In genomic region chr20:25372584-25373336, GRCh38 we compare ENCODE assay signal across 13 cellular contexts. TPM values are rescaled to one million over a fixed set of nuclear protein-coding genes. Genes with fewer than 3 reads are reported as not detected.
DNase-seq lines count a peak whose midpoint lies in the region; ATAC-seq, FAIRE-seq and TF ChIP-seq lines count a peak whose summit lies in the region.
"Had no signal": no experiment of that assay in that cellular context is flagged by ENCODE, and none has a peak within 500 bp of the region (broad histone marks: within the 10 kb centered on the region; RNA-seq: fewer than 3 reads in every experiment).

No MANE protein-coding gene starts in this region.

- no peak overlapping the region for H3K27ac ChIP-seq in endothelial cell of umbilical vein (ENCODE audit: insufficient read depth, low read depth, low read length)
- H3K27ac ChIP-seq: ovary, uterus had no signal

- intact Hi-C loops in endothelial cell of umbilical vein (cut with micrococcal nuclease), result no loop called here

- H3K4me1 Mint-ChIP-seq in stimulated activated effector memory CD8-positive, alpha-beta T cell treated with anti-CD3 and anti-CD28 coated beads, Interleukin-12 subunit alpha, Interleukin-12 subunit beta, amount 100 ng/mL, for 72 hours, result peaks cover 29% of the 10 kb centered on the region

- peaks cover 0 to 2% of the 10 kb centered on the region in 2 donors for H3K9me3 Mint-ChIP-seq in activated naive CD4-positive, alpha-beta T cell treated with anti-CD3 and anti-CD28 coated beads, Interleukin-2, amount 50 U/mL, for 72 hours
- H3K9me3 Mint-ChIP-seq in stimulated activated effector memory CD8-positive, alpha-beta T cell treated with anti-CD3 and anti-CD28 coated beads, Interleukin-12 subunit alpha, Interleukin-12 subunit beta, amount 100 ng/mL, for 72 hours, result no peaks in the 10 kb centered on the region

- no peaks in the 10 kb centered on the region for H3K27me3 ChIP-seq in endothelial cell of umbilical vein (ENCODE audit: control insufficient read depth in 2 of 2, insufficient read depth in 2 of 2, low read length in 2 of 2)
- H3K27me3 ChIP-seq: ovary, uterus had no signal

- DNase-seq in activated naive CD4-positive, alpha-beta T cell treated with anti-CD3 and anti-CD28 coated beads, Interleukin-2, amount 50 U/mL, for 72 hours (ENCODE audit: low spot score in 2 of 2), result no peak
- DNase-seq in activated naive CD4-positive, alpha-beta T cell treated with Interleukin-2 at 50 U/mL for 16 hours, result no peak
- DNase-seq in NCI-H226 (peak; percentile 92), endothelial cell of umbilical vein (ENCODE audit: low read depth, low spot score) (no peak), NCI-H1694 treated with DMSO at 0.1 percent for 48 hours (lab: John Stamatoyannopoulos, UW) (no peak), ureter (ENCODE audit: low spot score) (no peak), COLO668 (lab: John Stamatoyannopoulos, UW; ENCODE audit: unreplicated experiment) (no peak)
- no peak for DNase-seq in stimulated activated effector memory CD8-positive, alpha-beta T cell treated with anti-CD3 and anti-CD28 coated beads, Interleukin-12 subunit alpha, Interleukin-12 subunit beta, amount 100 ng/mL, for 72 hours (ENCODE audit: low spot score in 2 of 2)
- DNase-seq: activated effector memory CD4-positive, alpha-beta T cell treated with Interleukin-2 at 50 U/mL for 16 hours; C1 segment of cervical spinal cord; Karpas-422; ovary; uterus had no signal

- no peaks in the 10 kb centered on the region for H3K9me3 ChIP-seq in endothelial cell of umbilical vein (replicated peaks; ENCODE audit: control insufficient read depth, insufficient read depth, low read length)
- H3K9me3 ChIP-seq: ovary, uterus had no signal

- no peak overlapping the region for H3K4me2 ChIP-seq in endothelial cell of umbilical vein (ENCODE audit: insufficient read depth, low read length)

- no peaks in the 10 kb centered on the region for H3K9me1 ChIP-seq in endothelial cell of umbilical vein (replicated peaks; ENCODE audit: control insufficient read depth, extremely low read depth, insufficient read depth, low read length)

- no TSS peak for BruUV-seq in endothelial cell of umbilical vein (replicated peaks; lab: Mats Ljungman, UMichigan)

- H3K36me3 ChIP-seq in endothelial cell of umbilical vein (ENCODE audit: control insufficient read depth in 2 of 2, extremely low read depth in 1 of 2, insufficient read depth in 2 of 2, low read length in 2 of 2), result no peaks in the 10 kb centered on the region
- H3K36me3 ChIP-seq: ovary, uterus had no signal

- dilution Hi-C loops in endothelial cell of umbilical vein (cut with MboI; ENCODE audit: extremely low pct_ligation_motif_present, low sequenced_read_pairs), result no loop called here

- H3K9ac ChIP-seq in endothelial cell of umbilical vein (replicated peaks; ENCODE audit: extremely low read depth, insufficient read depth, low read length), result no peak overlapping the region

- peaks cover 11% of the 10 kb centered on the region for H3K79me2 ChIP-seq in endothelial cell of umbilical vein (ENCODE audit: control insufficient read depth, insufficient read depth, low read length)

- H3K36me3 Mint-ChIP-seq in activated naive CD4-positive, alpha-beta T cell treated with anti-CD3 and anti-CD28 coated beads, Interleukin-2, amount 50 U/mL, for 72 hours, result peaks cover 9% of the 10 kb centered on the region in 2 donors
- no peaks in the 10 kb centered on the region for H3K36me3 Mint-ChIP-seq in stimulated activated effector memory CD8-positive, alpha-beta T cell treated with anti-CD3 and anti-CD28 coated beads, Interleukin-12 subunit alpha, Interleukin-12 subunit beta, amount 100 ng/mL, for 72 hours

- no peak overlapping the region for H3K27ac Mint-ChIP-seq in activated naive CD4-positive, alpha-beta T cell treated with anti-CD3 and anti-CD28 coated beads, Interleukin-2, amount 50 U/mL, for 72 hours
- no peak overlapping the region for H3K27ac Mint-ChIP-seq in stimulated activated effector memory CD8-positive, alpha-beta T cell treated with anti-CD3 and anti-CD28 coated beads, Interleukin-12 subunit alpha, Interleukin-12 subunit beta, amount 100 ng/mL, for 72 hours

- ATAC-seq in activated naive CD4-positive, alpha-beta T cell treated with anti-CD3 and anti-CD28 coated beads, Interleukin-2, amount 50 U/mL, for 72 hours, result peak; percentile 93
- peak; percentile 99 for ATAC-seq in stimulated activated effector memory CD8-positive, alpha-beta T cell treated with anti-CD3 and anti-CD28 coated beads, Interleukin-12 subunit alpha, Interleukin-12 subunit beta, amount 100 ng/mL, for 72 hours

- FAIRE-seq in endothelial cell of umbilical vein (lab: Jason Lieb, UNC), result no peak

- TF ChIP-seq CTCF in endothelial cell of umbilical vein (IDR thresholded peaks at IDR 0.05; ENCODE audit: extremely low read depth in 1 of 2, insufficient read depth in 1 of 2, low read depth in 1 of 2, low read length in 2 of 2), result no peak

- no peak overlapping the region for H3K4me3 Mint-ChIP-seq in stimulated activated effector memory CD8-positive, alpha-beta T cell treated with anti-CD3 and anti-CD28 coated beads, Interleukin-12 subunit alpha, Interleukin-12 subunit beta, amount 100 ng/mL, for 72 hours

- H4K20me1 ChIP-seq in endothelial cell of umbilical vein (replicated peaks; ENCODE audit: control insufficient read depth, extremely low read depth, insufficient read depth, low read length), result no peaks in the 10 kb centered on the region

- no peak overlapping the region for H3K4me3 ChIP-seq in endothelial cell of umbilical vein (replicated peaks in 1 of 3; ENCODE audit: insufficient read depth in 1 of 3, low read depth in 1 of 3, low read length in 3 of 3)
- H3K4me3 ChIP-seq: ovary, uterus had no signal

- CTCF ChIA-PET in endothelial cell of umbilical vein (lab: Charles Lee), result interaction anchor here (0.8 kb wide), 1 partner anchor 12 kb away, joined by 4 read pairs; no protein-coding TSS in a partner anchor

- no peaks in the 10 kb centered on the region for H3K4me1 ChIP-seq in endothelial cell of umbilical vein (ENCODE audit: control insufficient read depth, extremely low read depth, insufficient read depth, low read length)
- H3K4me1 ChIP-seq: uterus had no signal

- TF ChIP-seq POLR2A in endothelial cell of umbilical vein (IDR thresholded peaks at IDR 0.05; ENCODE audit: low read depth, low read length), result no peak

- H2AFZ ChIP-seq in endothelial cell of umbilical vein (ENCODE audit: low read depth, low read length), result no peak overlapping the region

- POLR2A ChIA-PET in endothelial cell of umbilical vein (lab: Charles Lee), result no interaction called here

TF ChIP-seq in endothelial cell of umbilical vein, 7 proteins besides CTCF, POLR2A, EP300 and RAD21:
- TF ChIP-seq POLR2AphosphoS5 (IDR thresholded peaks at IDR 0.05; ENCODE audit: insufficient read depth, low read depth, low read length) (no peak), FOS (IDR thresholded peaks at IDR 0.05; ENCODE audit: borderline replicate concordance, insufficient read depth, low read length) (peak; percentile 50)

RNA-seq across cellular contexts. Expression of gene ABHD12, which starts 17.9 kb away (rescaled TPM):
- 10 to 100 TPM; 13.8 to 20.2 TPM for total RNA-seq in activated naive CD4-positive, alpha-beta T cell treated with anti-CD3 and anti-CD28 coated beads, Interleukin-2, amount 50 U/mL, for 72 hours
- total RNA-seq in endothelial cell of umbilical vein (36.0 and 39.6 TPM in 2 replicates), ureter (105 TPM)
- 18.4 and 19.2 TPM in 2 replicates for polyA plus RNA-seq in endothelial cell of umbilical vein
- 16.2 and 18.2 TPM in 2 replicates for polyA plus RNA-seq in endothelial cell of umbilical vein (2011; cell fraction: cytosol; rRNA removed)
- 17.3 and 19.1 TPM in 2 replicates for polyA plus RNA-seq in endothelial cell of umbilical vein (2011; cell fraction: nucleus; rRNA removed)
- polyA plus RNA-seq in endothelial cell of umbilical vein (2012), result 39.0 and 46.9 TPM in 2 replicates
- 23.3 and 42.7 TPM in 2 replicates for polyA minus RNA-seq in endothelial cell of umbilical vein
- 11.3 TPM for polyA minus RNA-seq in endothelial cell of umbilical vein (2011; cell fraction: cytosol; rRNA and poly(A)+ RNA removed)
- 13.6 and 13.9 TPM in 2 replicates for polyA minus RNA-seq in endothelial cell of umbilical vein (2011; cell fraction: nucleus; rRNA and poly(A)+ RNA removed)

RNA-seq across cellular contexts. Expression of gene GINS1, which starts 34.7 kb away (rescaled TPM):
- 10 to 100 TPM; 26.3 to 26.6 TPM for total RNA-seq in activated naive CD4-positive, alpha-beta T cell treated with anti-CD3 and anti-CD28 coated beads, Interleukin-2, amount 50 U/mL, for 72 hours
- total RNA-seq in endothelial cell of umbilical vein, result 19.4 and 26.3 TPM in 2 replicates
- 6.4 and 8.2 TPM in 2 replicates for polyA plus RNA-seq in endothelial cell of umbilical vein
- polyA plus RNA-seq in endothelial cell of umbilical vein (2011; cell fraction: cytosol; rRNA removed), result 7.7 and 9.3 TPM in 2 replicates
- 6.5 and 10.0 TPM in 2 replicates for polyA plus RNA-seq in endothelial cell of umbilical vein (2011; cell fraction: nucleus; rRNA removed)
- 7.3 and 12.2 TPM in 2 replicates for polyA plus RNA-seq in endothelial cell of umbilical vein (2012)
- polyA minus RNA-seq in endothelial cell of umbilical vein, result 6.9 and 9.3 TPM in 2 replicates
- polyA minus RNA-seq in endothelial cell of umbilical vein (2011; cell fraction: cytosol; rRNA and poly(A)+ RNA removed), result 15.4 TPM
- 3.4 and 7.7 TPM in 2 replicates for polyA minus RNA-seq in endothelial cell of umbilical vein (2011; cell fraction: nucleus; rRNA and poly(A)+ RNA removed)
- 3.8 TPM for total RNA-seq in ureter
